Comparison of ENCODE assay signal across 20 cellular contexts in the genomic region with DNA sequence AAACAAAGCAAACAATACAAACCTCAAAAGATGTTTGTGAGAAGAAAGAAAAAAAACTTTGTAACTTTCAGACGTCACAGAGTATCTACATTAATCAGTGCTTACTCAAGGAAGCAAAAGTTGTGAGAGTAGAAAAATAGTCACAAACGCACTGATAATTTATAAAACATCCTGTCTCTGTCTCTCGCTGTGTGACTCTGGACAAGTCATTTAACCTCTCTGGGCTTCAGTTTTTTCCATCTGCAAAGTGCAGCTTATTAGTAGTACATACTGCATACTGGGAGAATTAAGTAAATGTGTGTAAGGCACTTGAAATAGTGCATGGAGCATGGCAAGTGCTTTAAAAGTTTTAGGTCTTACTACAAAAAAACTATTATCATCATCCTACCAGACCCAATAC.
"Had no signal": no experiment of that assay in that cellular context is flagged by ENCODE, and none has a peak within 500 bp of the region (broad histone marks: within the 10 kb centered on the region; RNA-seq: fewer than 3 reads in every experiment).

No MANE protein-coding gene starts in this region.

- DNase-seq: activated CD4-positive, alpha-beta T cell treated with anti-CD3 and anti-CD28 coated beads for 4 hours; activated CD8-positive, alpha-beta memory T cell treated with anti-CD3 and anti-CD28 coated beads, Interleukin-2, amount 10 ng/mL, durations not matched to agents 7 days and 5 days; dorsolateral prefrontal cortex; glutamatergic neuron; immature natural killer cell; left cardiac atrium; lower lobe of right lung; naive B cell; nucleus accumbens; right cardiac atrium; stimulated activated CD4-positive, alpha-beta T cell treated with anti-CD3 and anti-CD28 coated beads, Interleukin-1b, Interleukin-23, amount 100 ng/mL, for 48 hours; stimulated activated naive B cell treated with anti-CD40 and anti-IgM and Interleukin-4, amounts not matched to agents 10 μg/mL and 1 μg/mL and 100 μg/mL, for 72 hours; T-helper 9 cell had no signal

- H3K36me3 Mint-ChIP-seq: immature natural killer cell, naive B cell had no signal

- H3K27me3 ChIP-seq: ascending aorta, dorsolateral prefrontal cortex, tibial nerve had no signal

- H3K27ac Mint-ChIP-seq: activated CD8-positive, alpha-beta memory T cell treated with anti-CD3 and anti-CD28 coated beads, Interleukin-2, amount 10 ng/mL, durations not matched to agents 7 days and 5 days; naive B cell had no signal

- ATAC-seq: activated CD8-positive, alpha-beta memory T cell treated with anti-CD3 and anti-CD28 coated beads, Interleukin-2, amount 10 ng/mL, durations not matched to agents 7 days and 5 days; esophagus mucosa; left cardiac atrium; lower lobe of right lung; right cardiac atrium; stimulated activated naive B cell treated with anti-CD40 and anti-IgM and Interleukin-4, amounts not matched to agents 10 μg/mL and 1 μg/mL and 100 μg/mL, for 72 hours had no signal

- H3K9me3 Mint-ChIP-seq: immature natural killer cell; naive B cell; stimulated activated naive B cell treated with anti-CD40 and anti-IgM and Interleukin-4, amounts not matched to agents 10 μg/mL and 1 μg/mL and 100 μg/mL, for 72 hours had no signal

- H3K4me3 Mint-ChIP-seq: activated CD8-positive, alpha-beta memory T cell treated with anti-CD3 and anti-CD28 coated beads, Interleukin-2, amount 10 ng/mL, durations not matched to agents 7 days and 5 days; stimulated activated naive B cell treated with anti-CD40 and anti-IgM and Interleukin-4, amounts not matched to agents 10 μg/mL and 1 μg/mL and 100 μg/mL, for 72 hours had no signal

- H3K4me2 ChIP-seq: smooth muscle cell had no signal

- H3K9me3 ChIP-seq: ascending aorta, lower lobe of right lung had no signal

- H3K36me3 ChIP-seq: ascending aorta, lower lobe of right lung, tibial nerve had no signal

- H3K27ac ChIP-seq: ascending aorta, dorsolateral prefrontal cortex, lower lobe of right lung, VCaP had no signal

- H3K27me3 Mint-ChIP-seq: activated CD8-positive, alpha-beta memory T cell treated with anti-CD3 and anti-CD28 coated beads, Interleukin-2, amount 10 ng/mL, durations not matched to agents 7 days and 5 days; naive B cell; stimulated activated naive B cell treated with anti-CD40 and anti-IgM and Interleukin-4, amounts not matched to agents 10 μg/mL and 1 μg/mL and 100 μg/mL, for 72 hours had no signal

- H3K4me3 ChIP-seq: ascending aorta, lower lobe of right lung, smooth muscle cell, tibial nerve had no signal

- FAIRE-seq: bronchial epithelial cell, endometrium had no signal
